In the genomic region with DNA sequence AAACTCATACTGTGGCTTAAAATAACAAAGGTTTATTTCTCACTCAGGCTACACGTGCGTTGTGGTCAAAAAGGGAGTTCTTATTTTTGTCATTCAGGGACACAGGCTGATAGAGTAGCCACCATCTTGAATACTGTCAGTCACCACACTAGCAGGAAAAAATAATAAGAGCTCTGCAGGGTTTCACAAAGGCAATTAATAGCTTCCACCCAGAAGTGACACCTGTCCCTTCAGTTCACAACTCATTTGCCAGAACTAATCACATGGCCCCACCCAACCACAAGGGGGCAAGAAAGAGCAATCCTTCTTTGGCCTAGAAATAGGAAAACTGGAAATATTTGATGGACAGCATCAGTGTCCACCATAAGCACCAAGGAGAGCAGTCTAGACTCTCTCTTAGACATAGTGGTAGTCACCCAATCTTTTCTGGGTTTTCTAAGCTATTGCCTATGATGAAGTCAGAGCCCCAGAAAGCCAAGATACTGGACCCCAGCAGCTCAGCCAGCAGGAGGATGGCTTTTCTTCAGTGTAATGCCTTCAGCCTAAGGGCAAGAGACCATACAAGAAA, we compare ENCODE assay signal across 9 cellular contexts. TPM values are rescaled to one million over a fixed set of nuclear protein-coding genes. Genes with fewer than 3 reads are reported as not detected.
DNase-seq lines count a peak whose midpoint lies in the region; ATAC-seq and TF ChIP-seq lines count a peak whose summit lies in the region.
"Had no signal": no experiment of that assay in that cellular context is flagged by ENCODE, and none has a peak within 500 bp of the region (broad histone marks: within the 10 kb centered on the region; RNA-seq: fewer than 3 reads in every experiment).

No MANE protein-coding gene starts in this region.

- peaks cover 49% of the 10 kb centered on the region for H3K27me3 ChIP-seq in AG04450 (ENCODE audit: control insufficient read depth, insufficient read depth, low read length)

- CTCF ChIA-PET in AG04450 (lab: Charles Lee) = interaction anchor here (0.6 to 6.5 kb wide), 29 partner anchors 10 to 266 kb away, joined by 3 to 175 read pairs (median 8); a partner anchor contains a TSS

- no peaks in the 10 kb centered on the region; the same call in 1 of the 2 replicates for H3K9me3 ChIP-seq in AG04450 (ENCODE audit: control insufficient read depth, insufficient read depth, low read length)

- in situ Hi-C loops in G401 (cut with HindIII; ENCODE audit: low sequenced_read_pairs) = no loop called here

- no peak overlapping the region for H3K4me3 ChIP-seq in AG04450 (ENCODE audit: low read depth, low read length)

- TF ChIP-seq CTCF in AG04450 (IDR thresholded peaks at IDR 0.05; ENCODE audit: low read depth, low read length) (peak; percentile 78), VCaP (conservative IDR thresholded peaks at IDR 0.05) (peak; percentile 76)

- no peak overlapping the region for H3K27ac ChIP-seq in AG04450 (ENCODE audit: low read depth, low read length)
- H3K27ac ChIP-seq in VCaP = no peak overlapping the region

- no peak for DNase-seq in AG04450 (ENCODE audit: low read depth, low spot score)
- DNase-seq in G401 (ENCODE audit: low spot score) = peak; percentile 54
- peak; percentile 27 to 64 for DNase-seq in NCI-H1930 (lab: John Stamatoyannopoulos, UW)
- peak; percentile 55 for DNase-seq in foreskin melanocyte
- DNase-seq in stromal cell of bone marrow (ENCODE audit: low read depth) = peak; percentile 28

- ATAC-seq in GM19324 (IDR thresholded peaks at IDR 0.05; ENCODE audit: low FRiP score, unreplicated experiment) (no peak), HG03139 (IDR thresholded peaks at IDR 0.05; ENCODE audit: unreplicated experiment) (no peak)

- POLR2A ChIA-PET in AG04450 (lab: Yijun Ruan, JAX) = interaction anchor here (0.7 kb wide), 1 partner anchor 11 kb away, joined by 5 read pairs; no protein-coding TSS in a partner anchor

RNA-seq across cellular contexts. Expression of a gene that starts 8.2 kb away (rescaled TPM):
- polyA plus RNA-seq in AG04450 (2011; rRNA removed) = not detected in 2 replicates
- not detected in 2 replicates for polyA minus RNA-seq in AG04450 (2011; rRNA and poly(A)+ RNA removed)
- 0.25 and 0.44 TPM in 2 replicates for total RNA-seq in G401 (2014; rRNA removed; shearing (Covaris generic))

RNA-seq across cellular contexts. Expression of a gene that starts 14.5 kb away (rescaled TPM):
- polyA plus RNA-seq in AG04450 (2011; rRNA removed) = 0.05 TPM in 1 of 2 replicates, not detected in the other
- polyA minus RNA-seq in AG04450 (2011; rRNA and poly(A)+ RNA removed) = not detected in 2 replicates
- 23.9 and 30.9 TPM in 2 replicates for total RNA-seq in G401 (2014; rRNA removed; shearing (Covaris generic))

RNA-seq across cellular contexts. Expression of a gene that starts 26.1 kb away (rescaled TPM):
- polyA plus RNA-seq in AG04450 (2011; rRNA removed) = 23.1 and 27.6 TPM in 2 replicates
- polyA minus RNA-seq in AG04450 (2011; rRNA and poly(A)+ RNA removed) = 17.9 and 22.8 TPM in 2 replicates
- total RNA-seq in G401 (2014; rRNA removed; shearing (Covaris generic)) = 13.7 and 25.4 TPM in 2 replicates

RNA-seq across cellular contexts. Expression of a gene that starts 35.8 kb away (rescaled TPM):
- polyA plus RNA-seq in AG04450 (2011; rRNA removed) = 29.9 and 38.7 TPM in 2 replicates
- 31.8 and 44.1 TPM in 2 replicates for polyA minus RNA-seq in AG04450 (2011; rRNA and poly(A)+ RNA removed)
- total RNA-seq in G401 (2014; rRNA removed; shearing (Covaris generic)) = 103 and 112 TPM in 2 replicates

RNA-seq across cellular contexts. Expression of a gene that starts 47.9 kb away (rescaled TPM):
- polyA plus RNA-seq in AG04450 (2011; rRNA removed) = not detected in 2 replicates
- polyA minus RNA-seq in AG04450 (2011; rRNA and poly(A)+ RNA removed) = not detected in 2 replicates
- not detected in 2 replicates for total RNA-seq in G401 (2014; rRNA removed; shearing (Covaris generic))
- total RNA-seq: temporal lobe had no signal
